17 cellular contexts compared by ENCODE assay signal in the genomic region with DNA sequence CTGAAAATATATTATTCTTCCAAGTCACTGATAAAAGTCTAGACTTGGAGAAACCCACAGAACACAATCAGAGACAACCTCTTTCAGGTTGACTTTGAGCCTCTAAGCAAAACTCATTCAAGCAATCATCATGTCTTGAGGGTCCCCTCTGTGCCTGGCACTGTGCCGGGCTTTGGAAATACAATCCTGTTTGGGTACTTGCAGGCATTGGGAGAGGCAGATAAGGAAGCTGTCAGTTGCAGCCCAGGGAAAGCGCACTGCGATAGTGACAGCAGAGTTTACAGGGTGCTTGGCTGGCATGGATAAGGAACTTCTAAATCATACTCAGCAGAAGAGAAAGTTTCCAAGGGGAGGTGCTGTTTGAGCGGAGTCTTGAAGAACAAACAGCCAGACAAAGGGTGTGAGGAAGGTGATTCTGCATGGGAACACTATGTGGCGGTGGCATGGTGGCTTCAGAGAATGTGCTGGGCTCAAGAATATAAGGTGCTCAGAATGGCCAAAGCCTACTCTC. TPM values are rescaled to one million over a fixed set of nuclear protein-coding genes. Genes with fewer than 3 reads are reported as not detected.
"Had no signal": no experiment of that assay in that cellular context is flagged by ENCODE, and none has a peak within 500 bp of the region (broad histone marks: within the 10 kb centered on the region; RNA-seq: fewer than 3 reads in every experiment).

No MANE protein-coding gene starts in this region.

- H3K27ac ChIP-seq: brain microvascular endothelial cell, esophagus muscularis mucosa, left lung, upper lobe of right lung had no signal

- ATAC-seq: activated CD8-positive, alpha-beta memory T cell treated with anti-CD3 and anti-CD28 coated beads, Interleukin-2, amount 10 ng/mL, durations not matched to agents 7 days and 5 days; activated naive CD4-positive, alpha-beta T cell treated with anti-CD3 and anti-CD28 coated beads, Interleukin-2, amount 50 U/mL, for 72 hours; left lung; upper lobe of right lung had no signal

- H3K9me3 ChIP-seq: esophagus muscularis mucosa, left lung, SK-N-SH, upper lobe of right lung had no signal

- H3K9ac ChIP-seq: SK-N-SH had no signal

- H3K4me3 ChIP-seq: esophagus muscularis mucosa, left lung, smooth muscle cell, upper lobe of right lung had no signal

- H3K27me3 ChIP-seq: brain microvascular endothelial cell, esophagus muscularis mucosa, left lung, upper lobe of right lung had no signal

- DNase-seq: activated CD4-positive, alpha-beta T cell treated with anti-CD3 and anti-CD28 coated beads, Interleukin-2, amount 50 U/mL, for 4 hours; activated CD4-positive, CD25-positive, alpha-beta regulatory T cell treated with anti-CD3 and anti-CD28 coated beads, Interleukin-2, amount 50 U/mL, for 72 hours; activated CD8-positive, alpha-beta memory T cell treated with anti-CD3 and anti-CD28 coated beads, Interleukin-2, amount 10 ng/mL, durations not matched to agents 7 days and 5 days; activated effector memory CD4-positive, alpha-beta T cell treated with Interleukin-2 at 50 U/mL for 16 hours; activated T-cell treated with anti-CD3 and anti-CD28 coated beads, Interleukin-2, amount 50 U/mL, for 24 hours; amniotic stem cell; brain microvascular endothelial cell; left lung; mesendoderm; naive B cell; SK-N-SH; substantia nigra; upper lobe of right lung had no signal

- H3K4me2 ChIP-seq: SK-N-SH, smooth muscle cell had no signal

- H3K4me1 ChIP-seq: left lung, upper lobe of right lung had no signal

- FAIRE-seq: endometrium had no signal

- H3K36me3 ChIP-seq: brain microvascular endothelial cell, left lung, upper lobe of right lung had no signal

RNA-seq across cellular contexts. Expression of gene SERP2, which starts 9.1 kb away (rescaled TPM):
- total RNA-seq: activated CD8-positive, alpha-beta memory T cell treated with anti-CD3 and anti-CD28 coated beads, Interleukin-2, amount 10 ng/mL, durations not matched to agents 7 days and 5 days had no signal
